In genomic region chr3:115633467-115633866, GRCh38 we compare ENCODE assay signal across 17 cellular contexts. TPM values are rescaled to one million over a fixed set of nuclear protein-coding genes. Genes with fewer than 3 reads are reported as not detected.
A peak's percentile ranks its signal among the peaks of the same experiment; 100 is the strongest.
DNase-seq lines count a peak whose midpoint lies in the region; ATAC-seq, FAIRE-seq and TF ChIP-seq lines count a peak whose summit lies in the region.
"Had no signal": no experiment of that assay in that cellular context is flagged by ENCODE, and none has a peak within 500 bp of the region (broad histone marks: within the 10 kb centered on the region; RNA-seq: fewer than 3 reads in every experiment).

No MANE protein-coding gene starts in this region.

- intact Hi-C loops in GM12878 (cut with micrococcal nuclease; ENCODE audit: unreplicated experiment), result no loop called here

- H3K9me3 Mint-ChIP-seq in chondrocyte (ENCODE audit: low read depth) (no peaks in the 10 kb centered on the region), immature natural killer cell (no peaks in the 10 kb centered on the region)

- H3K9me3 ChIP-seq in GM12878 (replicated peaks; ENCODE audit: control insufficient read depth, insufficient read depth, low read length), result no peaks in the 10 kb centered on the region
- H3K9me3 ChIP-seq: MG63 had no signal

- no peak overlapping the region for H3K4me3 ChIP-seq in GM12878
- H3K4me3 ChIP-seq: MG63 had no signal

- no peaks in the 10 kb centered on the region for H3K36me3 ChIP-seq in GM12878 (ENCODE audit: control insufficient read depth in 2 of 2, insufficient read depth in 2 of 2, low read length in 1 of 2)
- H3K36me3 ChIP-seq: MG63 had no signal

- TF ChIP-seq CTCF in GM12878 (IDR thresholded peaks at IDR 0.05 in 2 of 3, conservative IDR thresholded peaks at IDR 0.05 in 1 of 3; ENCODE audit: control insufficient read depth in 2 of 3, extremely low read depth in 1 of 3, insufficient read depth in 1 of 3, low read depth in 3 of 3, low read length in 3 of 3), result no peak
- TF ChIP-seq CTCF in chondrocyte (IDR thresholded peaks at IDR 0.05), result no peak

- in situ Hi-C loops in GM12878 (cut with MboI), result no loop called here

- H3K9ac ChIP-seq in GM12878 (ENCODE audit: control insufficient read depth, insufficient read depth, low read length), result no peak overlapping the region

- SMC1A ChIA-PET in GM12878 (lab: Charles Lee; ENCODE audit: uncharacterized antibody, unreplicated experiment), result interaction anchor here (1.2 kb wide), 1 partner anchor 11 kb away, joined by 3 read pairs; no protein-coding TSS in a partner anchor

- H3K27ac ChIP-seq in GM12878 (ENCODE audit: control insufficient read depth, insufficient read depth), result no peak overlapping the region

- peak; percentile 52 for ATAC-seq in GM18508 (IDR thresholded peaks at IDR 0.05; ENCODE audit: insufficient read depth, unreplicated experiment)
- peak; percentile 60 for ATAC-seq in GM19463 (IDR thresholded peaks at IDR 0.05; ENCODE audit: unreplicated experiment)
- peak; percentile 56 for ATAC-seq in HG03095 (IDR thresholded peaks at IDR 0.05; ENCODE audit: unreplicated experiment)
- ATAC-seq in GM12878, result peak; percentile 42
- ATAC-seq in HG02642 (IDR thresholded peaks at IDR 0.05; ENCODE audit: poor library complexity, unreplicated experiment), result no peak
- ATAC-seq: T-helper 17 cell had no signal

- H3K27ac Mint-ChIP-seq in chondrocyte (ENCODE audit: unreplicated experiment), result no peak overlapping the region
- no peak overlapping the region for H3K27ac Mint-ChIP-seq in immature natural killer cell
- H3K27ac Mint-ChIP-seq: B cell, T-helper 17 cell had no signal

- RAD21 ChIA-PET in GM12878 (lab: Charles Lee; ENCODE audit: unreplicated experiment), result no interaction called here

- H3K4me1 Mint-ChIP-seq in chondrocyte (ENCODE audit: low read depth) (peaks cover 10% of the 10 kb centered on the region), immature natural killer cell (no peaks in the 10 kb centered on the region)
- H3K4me1 Mint-ChIP-seq: B cell, T-helper 17 cell had no signal

- no peaks in the 10 kb centered on the region for H4K20me1 ChIP-seq in GM12878 (ENCODE audit: control insufficient read depth, insufficient read depth)

- H3K4me2 ChIP-seq in GM12878 (ENCODE audit: control insufficient read depth, insufficient read depth), result no peak overlapping the region

- POLR2A ChIA-PET in GM12878 (lab: Charles Lee), result no interaction called here

- no peak overlapping the region for H2AFZ ChIP-seq in GM12878 (ENCODE audit: control insufficient read depth, low read depth, low read length)

- H3K27me3 ChIP-seq in GM12878 (replicated peaks in 1 of 2; ENCODE audit: control insufficient read depth in 2 of 2, insufficient read depth in 2 of 2, low read length in 1 of 2), result no peaks in the 10 kb centered on the region; a peak in 1 of 4 replicates

- H3K4me3 Mint-ChIP-seq in chondrocyte (ENCODE audit: unreplicated experiment) (no peak overlapping the region), immature natural killer cell (no peak overlapping the region)
- H3K4me3 Mint-ChIP-seq: B cell, T-helper 17 cell had no signal

- 0% methylated on average over 3 of the region's 3 CpGs for WGBS in GM12878 (ENCODE audit: insufficient coverage, insufficient replicate concordance, low lambda C conversion rate, missing lambda C conversion rate)

- CTCF ChIA-PET in GM12878 (lab: Yijun Ruan, JAX), result interaction anchor here (0.7 to 1.4 kb wide), 2 partner anchors 36 to 55 kb away, joined by 3 read pairs; no protein-coding TSS in a partner anchor

- no peaks in the 10 kb centered on the region for H3K36me3 Mint-ChIP-seq in chondrocyte (ENCODE audit: low read depth)
- H3K36me3 Mint-ChIP-seq in immature natural killer cell, result no peaks in the 10 kb centered on the region

- H3K4me1 ChIP-seq in GM12878 (ENCODE audit: control insufficient read depth, insufficient read depth, low read length), result no peaks in the 10 kb centered on the region

- no peak for TF ChIP-seq EP300 in GM12878 (IDR thresholded peaks at IDR 0.05; ENCODE audit: borderline replicate concordance in 1 of 2, control insufficient read depth in 1 of 2, low read depth in 2 of 2, low read length in 2 of 2)

- TF ChIP-seq POLR2A in GM12878 (IDR thresholded peaks at IDR 0.05; ENCODE audit: low read depth, low read length), result no peak

- no peaks in the 10 kb centered on the region for H3K79me2 ChIP-seq in GM12878 (ENCODE audit: control insufficient read depth, insufficient read depth, low read length)

- no peak for FAIRE-seq in GM12878 (lab: Jason Lieb, UNC)
- FAIRE-seq: G401.6, H1 had no signal

- DNase-seq in GM12878 (ENCODE audit: low read depth, low spot score) (no peak), chondrocyte (ENCODE audit: low spot score) (no peak), immature natural killer cell (no peak)
- DNase-seq: DND-41, Kasumi-1, MG63, NCI-H1092, NCI-H748 treated with DMSO at 0.1 percent for 48 hours, RPMI8226, T-helper 17 cell had no signal

- no peaks in the 10 kb centered on the region for H3K27me3 Mint-ChIP-seq in chondrocyte (ENCODE audit: low read depth)
- peaks cover 2 to 12% (median 4%) of the 10 kb centered on the region in 3 donors for H3K27me3 Mint-ChIP-seq in immature natural killer cell (ENCODE audit: low read depth in 3 of 3)

- no TSS peak for BruUV-seq in GM12878 (replicated peaks; lab: Mats Ljungman, UMichigan)

- no peak for TF ChIP-seq RAD21 in GM12878 (IDR thresholded peaks at IDR 0.05; ENCODE audit: insufficient read depth, low read depth, low read length)

TF ChIP-seq in GM12878, 131 proteins besides CTCF, POLR2A, EP300 and RAD21:
- TF ChIP-seq PAX8 (IDR thresholded peaks at IDR 0.05) (no peak), JUND (IDR thresholded peaks at IDR 0.05; ENCODE audit: low read depth, low read length) (no peak), NR2F1 (conservative IDR thresholded peaks at IDR 0.05) (no peak), SP1 (IDR thresholded peaks at IDR 0.05; ENCODE audit: low read depth, low read length) (no peak)

RNA-seq across cellular contexts. Expression of gene GAP43, which starts 10.2 kb away (rescaled TPM):
- total RNA-seq in GM12878 (2013; cell fraction: nucleolus; rRNA removed), result not detected in 2 replicates
- total RNA-seq in GM12878 (2014; rRNA removed), result not detected in 2 replicates
- total RNA-seq in GM12878 (2014; rRNA removed; fragmentation: Illumina TruSeq; extraction: Trizol), result not detected in 2 replicates
- not detected in 2 replicates for total RNA-seq in GM12878 (2021)
- polyA plus RNA-seq in GM12878 (2011; ENCODE audit: low read depth), result not detected
- not detected in 2 replicates for polyA plus RNA-seq in GM12878 (2011; rRNA removed)
- polyA plus RNA-seq in GM12878 (2011; cell fraction: cytosol; rRNA removed), result 0.03 TPM in 1 of 2 replicates, not detected in the other
- polyA plus RNA-seq in GM12878 (2011; cell fraction: nucleus; rRNA removed), result not detected in 2 replicates
- not detected in 2 replicates for polyA plus RNA-seq in GM12878 (2012)
- polyA plus RNA-seq in GM12878 (2014; fragmentation: Illumina TruSeq; extraction: Trizol), result 0.06 TPM in 1 of 2 replicates, not detected in the other
- polyA plus RNA-seq in GM12878 (2014; fragmentation: Nextera tagmentation; extraction: Ambion mirVana), result not detected
- polyA plus RNA-seq in GM12878 (2014; rRNA removed), result not detected in 2 replicates
- polyA plus RNA-seq in GM12878 (2016; fragmentation: Nextera tagmentation; extraction: Ambion mirVana), result under 1 TPM in 1 of 2 experiments, not detected in 1; 0.16 TPM
- polyA minus RNA-seq in GM12878 (2011; rRNA and poly(A)+ RNA removed), result not detected in 2 replicates
- not detected in 2 replicates for polyA minus RNA-seq in GM12878 (2011; cell fraction: cytosol; rRNA and poly(A)+ RNA removed)
- not detected in 2 replicates for polyA minus RNA-seq in GM12878 (2011; cell fraction: nucleus; rRNA and poly(A)+ RNA removed)
- 3.3 to 33.7 TPM (median 3.6 TPM) in 3 replicates for total RNA-seq in chondrocyte
- not detected for polyA plus RNA-seq in immature natural killer cell
- total RNA-seq: B cell, T-helper 17 cell had no signal
